Comparison of ENCODE assay signal across 19 cellular contexts in the genomic region with DNA sequence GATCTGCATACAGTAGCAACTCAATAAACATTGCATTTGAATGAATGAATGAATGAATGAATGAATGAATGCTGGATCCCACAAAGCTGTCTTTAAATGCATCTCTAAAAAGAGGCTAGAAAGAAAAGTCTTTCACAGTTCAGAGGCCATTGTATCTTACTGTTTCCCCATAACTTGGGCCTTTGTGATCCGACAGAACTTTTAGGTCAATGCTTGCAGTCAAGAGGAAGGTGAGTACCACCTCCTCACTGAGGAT.
DNase-seq lines count a peak whose midpoint lies in the region; ATAC-seq, FAIRE-seq and TF ChIP-seq lines count a peak whose summit lies in the region.
"Had no signal": no experiment of that assay in that cellular context is flagged by ENCODE, and none has a peak within 500 bp of the region (broad histone marks: within the 10 kb centered on the region; RNA-seq: fewer than 3 reads in every experiment).

No MANE protein-coding gene starts in this region.

- H3K9ac ChIP-seq in HUES64 (ENCODE audit: low read depth, low read length) = no peak overlapping the region

- TF ChIP-seq CTCF in left ventricle myocardium inferior (IDR thresholded peaks at IDR 0.05; ENCODE audit: borderline replicate concordance) (no peak), bronchial epithelial cell (IDR thresholded peaks at IDR 0.05; ENCODE audit: insufficient read depth, low read length, severe bottlenecking) (no peak)

- no peak overlapping the region for H3K4me3 ChIP-seq in left ventricle myocardium inferior
- H3K4me3 ChIP-seq in HUES64 (ENCODE audit: low read length) = no peak overlapping the region
- H3K4me3 ChIP-seq in bronchial epithelial cell (ENCODE audit: low read depth, low read length) = no peak overlapping the region
- H3K4me3 ChIP-seq: A549 had no signal

- intact Hi-C loops in left ventricle myocardium inferior (cut with micrococcal nuclease) (no loop called here), left cardiac atrium (cut with DNase I) (no loop called here)

- TF ChIP-seq POLR2A in GM12892 (IDR thresholded peaks at IDR 0.05; ENCODE audit: low read depth, low read length) = no peak

- DNase-seq in left ventricle myocardium inferior (no peak), left cardiac atrium (no peak), bronchial epithelial cell (ENCODE audit: low read depth) (no peak), GM12892 (ENCODE audit: insufficient read length) (no peak), NCI-H1436 (lab: John Stamatoyannopoulos, UW) (no peak)
- DNase-seq: AML-193; CD4-positive, alpha-beta memory T cell; DMS153; DMS79; GDM1; HCEC 1CT; IMR-90; Karpas-422; KBM-7 had no signal

- H3K4me1 ChIP-seq in left ventricle myocardium inferior = peaks cover 8% of the 10 kb centered on the region
- peaks cover 4% of the 10 kb centered on the region; the same call in 1 of the 2 replicates for H3K4me1 ChIP-seq in HUES64 (ENCODE audit: insufficient read depth, low read length)
- H3K4me1 ChIP-seq: A549 had no signal

- peak; percentile 36 for FAIRE-seq in bronchial epithelial cell (lab: Jason Lieb, UNC)
- no peak for FAIRE-seq in GM12892 (lab: Jason Lieb, UNC)
- FAIRE-seq: A549 had no signal

- H3K27ac ChIP-seq in left ventricle myocardium inferior (replicated peaks) (peak overlapping the region; percentile 11), HUES64 (ENCODE audit: low read depth, low read length) (peak overlapping the region; percentile 87; the same call in 1 of the 2 replicates)
- H3K27ac ChIP-seq: 22Rv1, A549, C4-2B had no signal

- H3K36me3 ChIP-seq in left ventricle myocardium inferior (no peaks in the 10 kb centered on the region), HUES64 (ENCODE audit: insufficient read depth, low read length) (no peaks in the 10 kb centered on the region), bronchial epithelial cell (ENCODE audit: control insufficient read depth, insufficient read depth, low read length) (no peaks in the 10 kb centered on the region)

- H3K9me3 ChIP-seq in left ventricle myocardium inferior (replicated peaks) = no peaks in the 10 kb centered on the region
- H3K9me3 ChIP-seq in HUES64 (ENCODE audit: insufficient read depth, low read depth, low read length) = no peaks in the 10 kb centered on the region
- H3K9me3 ChIP-seq: A549 had no signal

- ATAC-seq in left cardiac atrium = no peak
- no peak for ATAC-seq in HG03520 (IDR thresholded peaks at IDR 0.05; ENCODE audit: unreplicated experiment)
- ATAC-seq: A549 had no signal

- WGBS in HUES64 = 67% methylated on average over 1 of the region's 1 CpG

- H3K27me3 ChIP-seq in left ventricle myocardium inferior (ENCODE audit: low read depth) (no peaks in the 10 kb centered on the region), HUES64 (ENCODE audit: insufficient read depth, low read length) (no peaks in the 10 kb centered on the region; the same call in 1 of the 2 replicates), bronchial epithelial cell (ENCODE audit: control insufficient read depth, insufficient read depth, low read length) (no peaks in the 10 kb centered on the region)
